ENCODE assay signal across 10 cellular contexts in genomic region chr5:170528976-170529375, GRCh38. TPM values are rescaled to one million over a fixed set of nuclear protein-coding genes. Genes with fewer than 3 reads are reported as not detected.
"Had no signal": no experiment of that assay in that cellular context is flagged by ENCODE, and none has a peak within 500 bp of the region (broad histone marks: within the 10 kb centered on the region; RNA-seq: fewer than 3 reads in every experiment).

No MANE protein-coding gene starts in this region.

- H3K36me3 Mint-ChIP-seq: IgD-negative memory B cell had no signal

- ATAC-seq: HCT116 had no signal

- H3K4me1 ChIP-seq: HAP-1 had no signal

- H3K4me1 Mint-ChIP-seq: IgD-negative memory B cell had no signal

- DNase-seq: GM23248, GOT3, H7, KBM-7 had no signal

- H3K36me3 ChIP-seq: HAP-1 had no signal

- H3K9me3 ChIP-seq: HAP-1 had no signal

- H3K9ac ChIP-seq: GM23248, KMS-11 had no signal

- H3K4me3 Mint-ChIP-seq: IgD-negative memory B cell had no signal

- H3K27ac ChIP-seq: GM23248, KMS-11 had no signal

- H3K9me3 Mint-ChIP-seq: IgD-negative memory B cell had no signal

- H3K27ac Mint-ChIP-seq: IgD-negative memory B cell had no signal

- H3K4me3 ChIP-seq: GM23248, HAP-1 had no signal

RNA-seq across cellular contexts. Expression of gene KCNIP1, which starts 25.2 kb away (rescaled TPM):
- total RNA-seq: GM23248, H4, HT-29 had no signal
- polyA plus RNA-seq: GM23248, IgD-negative memory B cell had no signal
